ENCODE assay signal across 13 cellular contexts in genomic region chr2:39069890-39070289, GRCh38. TPM values are rescaled to one million over a fixed set of nuclear protein-coding genes. Genes with fewer than 3 reads are reported as not detected.
DNase-seq lines count a peak whose midpoint lies in the region; ATAC-seq lines count a peak whose summit lies in the region.
"Had no signal": no experiment of that assay in that cellular context is flagged by ENCODE, and none has a peak within 500 bp of the region (broad histone marks: within the 10 kb centered on the region; RNA-seq: fewer than 3 reads in every experiment).

No MANE protein-coding gene starts in this region.

- H3K27me3 Mint-ChIP-seq in activated CD4-positive, alpha-beta T cell treated with anti-CD3 and anti-CD28 coated beads, Interleukin-2, amount 10 ng/mL, durations not matched to agents 24 days and 14 days = no peaks in the 10 kb centered on the region
- H3K27me3 Mint-ChIP-seq in stimulated activated naive CD8-positive, alpha-beta T cell treated with anti-CD3 and anti-CD28 coated beads, Interleukin-15, amount 100 ng/mL, for 72 hours = no peaks in the 10 kb centered on the region
- no peaks in the 10 kb centered on the region for H3K27me3 Mint-ChIP-seq in central memory CD8-positive, alpha-beta T cell
- no peaks in the 10 kb centered on the region for H3K27me3 Mint-ChIP-seq in T-helper 2 cell treated with Interferon-gamma antibody and Interleukin-4, amounts not matched to agents 5 μg/mL and 100 μg/mL, for 36 hours (ENCODE audit: low read depth)

- H3K36me3 Mint-ChIP-seq in activated CD4-positive, alpha-beta T cell treated with anti-CD3 and anti-CD28 coated beads, Interleukin-2, amount 10 ng/mL, durations not matched to agents 24 days and 14 days (ENCODE audit: low read depth) = peaks cover 25% of the 10 kb centered on the region
- peaks cover 14% of the 10 kb centered on the region for H3K36me3 Mint-ChIP-seq in central memory CD8-positive, alpha-beta T cell (ENCODE audit: insufficient read depth)
- peaks cover 52% of the 10 kb centered on the region for H3K36me3 Mint-ChIP-seq in T-helper 2 cell treated with Interferon-gamma antibody and Interleukin-4, amounts not matched to agents 5 μg/mL and 100 μg/mL, for 36 hours (ENCODE audit: low read depth)

- DNase-seq in activated CD4-positive, alpha-beta T cell treated with anti-CD3 and anti-CD28 coated beads, Interleukin-2, amount 10 ng/mL, durations not matched to agents 24 days and 14 days = no peak
- no peak for DNase-seq in activated CD4-positive, alpha-beta T cell treated with anti-CD3 and anti-CD28 coated beads for 1 hour
- DNase-seq in stimulated activated naive CD8-positive, alpha-beta T cell treated with anti-CD3 and anti-CD28 coated beads, Interleukin-15, Interleukin-2, amounts not matched to agents 100 U/mL and 50 U/mL, for 24 hours = no peak
- no peak for DNase-seq in stimulated activated naive CD8-positive, alpha-beta T cell treated with anti-CD3 and anti-CD28 coated beads, Interleukin-15, amount 100 ng/mL, for 72 hours
- no peak for DNase-seq in central memory CD8-positive, alpha-beta T cell (ENCODE audit: low spot score in 2 of 2)
- DNase-seq in T-helper 2 cell treated with Interferon-gamma antibody and Interleukin-4, amounts not matched to agents 5 μg/mL and 100 μg/mL, for 36 hours (ENCODE audit: low spot score) = no peak
- DNase-seq in islet precursor cell = no peak
- DNase-seq: DMS153, NCI-H1436, NCI-H2081, NCI-H774, PC-3 had no signal

- peak; percentile 52 for ATAC-seq in stimulated activated naive CD8-positive, alpha-beta T cell treated with anti-CD3 and anti-CD28 coated beads, Interleukin-15, Interleukin-2, amounts not matched to agents 100 U/mL and 50 U/mL, for 24 hours
- ATAC-seq in stimulated activated naive CD8-positive, alpha-beta T cell treated with anti-CD3 and anti-CD28 coated beads, Interleukin-15, amount 100 ng/mL, for 72 hours = no peak
- no peak for ATAC-seq in central memory CD8-positive, alpha-beta T cell (replicated peaks; ENCODE audit: extremely low read depth, poor library complexity, severe bottlenecking)
- no peak for ATAC-seq in GM21529 (IDR thresholded peaks at IDR 0.05; ENCODE audit: unreplicated experiment)
- ATAC-seq: PC-3 had no signal

- no peak overlapping the region for H3K4me3 Mint-ChIP-seq in activated CD4-positive, alpha-beta T cell treated with anti-CD3 and anti-CD28 coated beads, Interleukin-2, amount 10 ng/mL, durations not matched to agents 24 days and 14 days
- H3K4me3 Mint-ChIP-seq in stimulated activated naive CD8-positive, alpha-beta T cell treated with anti-CD3 and anti-CD28 coated beads, Interleukin-15, amount 100 ng/mL, for 72 hours = no peak overlapping the region
- no peak overlapping the region for H3K4me3 Mint-ChIP-seq in central memory CD8-positive, alpha-beta T cell
- H3K4me3 Mint-ChIP-seq in T-helper 2 cell treated with Interferon-gamma antibody and Interleukin-4, amounts not matched to agents 5 μg/mL and 100 μg/mL, for 36 hours = no peak overlapping the region

- H3K9me3 Mint-ChIP-seq in activated CD4-positive, alpha-beta T cell treated with anti-CD3 and anti-CD28 coated beads, Interleukin-2, amount 10 ng/mL, durations not matched to agents 24 days and 14 days = no peaks in the 10 kb centered on the region
- no peaks in the 10 kb centered on the region for H3K9me3 Mint-ChIP-seq in stimulated activated naive CD8-positive, alpha-beta T cell treated with anti-CD3 and anti-CD28 coated beads, Interleukin-15, amount 100 ng/mL, for 72 hours
- H3K9me3 Mint-ChIP-seq in central memory CD8-positive, alpha-beta T cell = no peaks in the 10 kb centered on the region
- no peaks in the 10 kb centered on the region for H3K9me3 Mint-ChIP-seq in T-helper 2 cell treated with Interferon-gamma antibody and Interleukin-4, amounts not matched to agents 5 μg/mL and 100 μg/mL, for 36 hours

- H3K4me1 Mint-ChIP-seq in activated CD4-positive, alpha-beta T cell treated with anti-CD3 and anti-CD28 coated beads, Interleukin-2, amount 10 ng/mL, durations not matched to agents 24 days and 14 days = peaks cover 34% of the 10 kb centered on the region
- H3K4me1 Mint-ChIP-seq in stimulated activated naive CD8-positive, alpha-beta T cell treated with anti-CD3 and anti-CD28 coated beads, Interleukin-15, amount 100 ng/mL, for 72 hours = peaks cover 43% of the 10 kb centered on the region
- peaks cover 41% of the 10 kb centered on the region for H3K4me1 Mint-ChIP-seq in central memory CD8-positive, alpha-beta T cell
- peaks cover 39% of the 10 kb centered on the region for H3K4me1 Mint-ChIP-seq in T-helper 2 cell treated with Interferon-gamma antibody and Interleukin-4, amounts not matched to agents 5 μg/mL and 100 μg/mL, for 36 hours (ENCODE audit: low read depth)

- intact Hi-C loops in activated CD4-positive, alpha-beta T cell treated with anti-CD3 and anti-CD28 coated beads, Interleukin-2, amount 10 ng/mL, durations not matched to agents 24 days and 14 days (cut with micrococcal nuclease) = no loop called here

- peak overlapping the region; percentile 56 for H3K27ac Mint-ChIP-seq in activated CD4-positive, alpha-beta T cell treated with anti-CD3 and anti-CD28 coated beads, Interleukin-2, amount 10 ng/mL, durations not matched to agents 24 days and 14 days
- no peak overlapping the region for H3K27ac Mint-ChIP-seq in stimulated activated naive CD8-positive, alpha-beta T cell treated with anti-CD3 and anti-CD28 coated beads, Interleukin-15, amount 100 ng/mL, for 72 hours
- H3K27ac Mint-ChIP-seq in central memory CD8-positive, alpha-beta T cell (ENCODE audit: low read depth) = peak overlapping the region; percentile 20
- H3K27ac Mint-ChIP-seq in T-helper 2 cell treated with Interferon-gamma antibody and Interleukin-4, amounts not matched to agents 5 μg/mL and 100 μg/mL, for 36 hours = no peak overlapping the region

RNA-seq across cellular contexts. Expression of gene SOS1, which starts 51.0 kb away (rescaled TPM):
- 66.1 and 74.5 TPM in 2 replicates for total RNA-seq in activated CD4-positive, alpha-beta T cell treated with anti-CD3 and anti-CD28 coated beads, Interleukin-2, amount 10 ng/mL, durations not matched to agents 24 days and 14 days

Comparison
In these comparisons a context has a peak if more than half of its experiments do, and no peak if none do; other contexts are left out.
1. H3K27ac Mint-ChIP-seq: peak in activated CD4-positive, alpha-beta T cell treated with anti-CD3 and anti-CD28 coated beads, Interleukin-2, amount 10 ng/mL, durations not matched to agents 24 days and 14 days (single experiment) and central memory CD8-positive, alpha-beta T cell (single experiment); none in stimulated activated naive CD8-positive, alpha-beta T cell treated with anti-CD3 and anti-CD28 coated beads, Interleukin-15, amount 100 ng/mL, for 72 hours (0 of 2) and T-helper 2 cell treated with Interferon-gamma antibody and Interleukin-4, amounts not matched to agents 5 μg/mL and 100 μg/mL, for 36 hours (single experiment).